Comparison of ENCODE assay signal across 13 cellular contexts in the genomic region with DNA sequence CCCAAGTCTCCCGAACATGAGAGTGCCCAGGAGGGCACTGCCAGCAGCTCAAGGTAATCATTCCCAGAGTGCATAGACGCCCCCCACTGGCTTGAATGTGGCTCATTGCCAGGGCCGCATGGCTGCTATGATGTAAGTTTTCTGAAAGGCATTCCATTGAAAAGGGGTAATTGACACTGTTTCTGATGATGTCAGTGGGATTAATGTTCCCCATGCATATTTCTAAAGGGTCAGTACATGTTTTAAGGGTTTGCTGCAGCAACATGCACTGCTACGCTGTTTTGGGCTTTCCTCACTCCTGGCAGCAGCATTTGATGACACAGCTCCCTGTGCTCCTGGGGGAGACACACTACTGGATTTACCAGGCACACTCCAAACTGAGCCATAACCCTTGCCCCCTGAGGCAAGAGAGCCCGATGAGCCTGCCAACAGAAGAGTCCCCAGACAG. TPM values are rescaled to one million over a fixed set of nuclear protein-coding genes. Genes with fewer than 3 reads are reported as not detected.
DNase-seq lines count a peak whose midpoint lies in the region; ATAC-seq, FAIRE-seq and TF ChIP-seq lines count a peak whose summit lies in the region.
"Had no signal": no experiment of that assay in that cellular context is flagged by ENCODE, and none has a peak within 500 bp of the region (broad histone marks: within the 10 kb centered on the region; RNA-seq: fewer than 3 reads in every experiment).

No MANE protein-coding gene starts in this region.

- POLR2A ChIA-PET in HepG2 (lab: Yijun Ruan, JAX): no interaction called here

- no peak for TF ChIP-seq RAD21 in HepG2 (CRISPR knock-in tag; IDR thresholded peaks at IDR 0.05)

- H3K4me3 ChIP-seq in right atrium auricular region (no peak overlapping the region), choroid plexus epithelial cell (ENCODE audit: low read depth, low read length) (no peak overlapping the region), HepG2 (replicated peaks in 1 of 3; ENCODE audit: insufficient read depth in 1 of 3, low read depth in 2 of 3, low read length in 3 of 3) (no peak overlapping the region)
- H3K4me3 ChIP-seq: upper lobe of left lung had no signal

- 19% methylated on average over 5 of the region's 5 CpGs for WGBS in HepG2 (ENCODE audit: low lambda C conversion rate)

- H3K36me3 ChIP-seq in right atrium auricular region (no peaks in the 10 kb centered on the region), HepG2 (replicated peaks in 1 of 2; ENCODE audit: control insufficient read depth in 1 of 2, insufficient read depth in 2 of 2, low read length in 2 of 2) (no peaks in the 10 kb centered on the region)
- H3K36me3 ChIP-seq: upper lobe of left lung had no signal

- in situ Hi-C loops in HepG2 (cut with HindIII; ENCODE audit: extremely low pct_ligation_motif_present, low pct_unique_long_range_greater_than_20kb): no loop called here

- no peaks in the 10 kb centered on the region for H4K20me1 ChIP-seq in HepG2 (ENCODE audit: insufficient read depth, low read length)

- TF ChIP-seq POLR2A in HepG2 (IDR thresholded peaks at IDR 0.05; ENCODE audit: insufficient read depth in 1 of 2, low read depth in 2 of 2, low read length in 2 of 2): no peak

- no peak overlapping the region for H2AFZ ChIP-seq in HepG2 (ENCODE audit: low read length)

- no peak overlapping the region for H3K27ac ChIP-seq in right atrium auricular region
- H3K27ac ChIP-seq in HepG2 (ENCODE audit: extremely low read length, insufficient read depth, low read length): no peak overlapping the region
- H3K27ac ChIP-seq: upper lobe of left lung had no signal

- CTCF ChIA-PET in HepG2 (lab: Yijun Ruan, JAX; ENCODE audit: low intra/inter-chr PET ratio, low total read pairs): no interaction called here

- no peak overlapping the region for H3K9ac ChIP-seq in HepG2 (ENCODE audit: insufficient read depth, low read depth, low read length)

- H3K4me2 ChIP-seq in HepG2 (ENCODE audit: low read depth, low read length): no peak overlapping the region

- TF ChIP-seq EP300 in HepG2 (IDR thresholded peaks at IDR 0.05; ENCODE audit: low read depth in 2 of 2, low read length in 2 of 2) (no peak), HepG2 (CRISPR knock-in tag; IDR thresholded peaks at IDR 0.05; ENCODE audit: borderline replicate concordance) (no peak)

- no peak for FAIRE-seq in HepG2 (lab: Jason Lieb, UNC)
- no peak for FAIRE-seq in D721Med (lab: Jason Lieb, UNC)
- FAIRE-seq in frontal cortex (lab: Jason Lieb, UNC): no peak

- H3K4me1 ChIP-seq in right atrium auricular region (peaks cover 0 to 8% of the 10 kb centered on the region in 2 donors), HepG2 (ENCODE audit: insufficient read depth, low read length) (peaks cover 8% of the 10 kb centered on the region; the same call in 1 of the 2 replicates)
- H3K4me1 ChIP-seq: upper lobe of left lung had no signal

- no peaks in the 10 kb centered on the region for H3K79me2 ChIP-seq in HepG2 (ENCODE audit: insufficient read depth, low read length)

- BruUV-seq in HepG2 (replicated peaks; lab: Mats Ljungman, UMichigan): no TSS peak

- peak; percentile 62 for DNase-seq in Right ventricle myocardium superior
- DNase-seq in right atrium auricular region (ENCODE audit: low spot score): no peak
- DNase-seq in choroid plexus epithelial cell (ENCODE audit: low read depth): peak; percentile 87
- DNase-seq in HepG2 (ENCODE audit: low spot score): no peak
- DNase-seq in D721Med (ENCODE audit: insufficient read length, low spot score): no peak
- DNase-seq in 8988T: no peak
- DNase-seq in frontal cortex (ENCODE audit: low spot score in 2 of 2): no peak
- DNase-seq: activated T-cell treated with anti-CD3 and anti-CD28 coated beads, Interleukin-2, amount 50 U/mL, for 1 hour; effector memory CD4-positive, alpha-beta T cell; T-helper 2 cell; upper lobe of left lung had no signal

- H3K27me3 ChIP-seq in right atrium auricular region (no peaks in the 10 kb centered on the region), HepG2 (ENCODE audit: control insufficient read depth in 1 of 2, insufficient read depth in 2 of 2, low read length in 2 of 2) (peaks cover 0 to 8% of the 10 kb centered on the region in 2 experiments; a peak in 1 of 5 replicates)
- H3K27me3 ChIP-seq: upper lobe of left lung had no signal

- ATAC-seq in Right ventricle myocardium superior (ENCODE audit: poor library complexity) (peak; percentile 90), HepG2 (no peak; the same call in 2 of the 3 replicates), HG02759 (IDR thresholded peaks at IDR 0.05; ENCODE audit: unreplicated experiment) (no peak)

- H3K9me3 ChIP-seq in right atrium auricular region (no peaks in the 10 kb centered on the region), HepG2 (ENCODE audit: low read length) (no peaks in the 10 kb centered on the region)
- H3K9me3 ChIP-seq: upper lobe of left lung had no signal

- intact Hi-C loops in Right ventricle myocardium superior (cut with DNase I) (no loop called here), HepG2 (cut with micrococcal nuclease; ENCODE audit: unreplicated experiment) (no loop called here)

- TF ChIP-seq CTCF in right atrium auricular region (IDR thresholded peaks at IDR 0.05): no peak
- TF ChIP-seq CTCF in choroid plexus epithelial cell (conservative IDR thresholded peaks at IDR 0.05; ENCODE audit: low read depth, low read length): no peak
- peak; percentile 32; the same call in 1 of the 2 replicates for TF ChIP-seq CTCF in HepG2 (CRISPR knock-in tag; IDR thresholded peaks at IDR 0.05)
- no peak for TF ChIP-seq CTCF in D721Med (IDR thresholded peaks at IDR 0.05; ENCODE audit: insufficient read depth, missing control alignments)

TF ChIP-seq in HepG2, 621 proteins besides CTCF, POLR2A, EP300 and RAD21:
- TF ChIP-seq EEA1 (CRISPR knock-in tag; IDR thresholded peaks at IDR 0.05; ENCODE audit: borderline replicate concordance) (no peak), ZNF772 (CRISPR knock-in tag; IDR thresholded peaks at IDR 0.05) (no peak), ATF7 (IDR thresholded peaks at IDR 0.05) (0 out of 2 replicates have a peak, but pooled peaks have one; percentile 4), ATF7 (CRISPR knock-in tag; IDR thresholded peaks at IDR 0.05) (no peak)

RNA-seq across cellular contexts. Expression of a gene that starts 36.7 kb away (rescaled TPM):
- not detected for total RNA-seq in Right ventricle myocardium superior
- not detected for total RNA-seq in right atrium auricular region
- total RNA-seq in HepG2 (2016; rRNA removed; fragmentation: Illumina TruSeq; extraction: Trizol): not detected in 2 replicates
- total RNA-seq in HepG2 (2016; cell fraction: cytosol; rRNA removed; fragmentation: Illumina TruSeq; extraction: Trizol; ENCODE audit: low read depth): not detected in 2 replicates
- not detected in 2 replicates for total RNA-seq in HepG2 (2016; cell fraction: insoluble cytoplasmic fraction; rRNA removed; fragmentation: Illumina TruSeq; extraction: Trizol)
- total RNA-seq in HepG2 (2016; cell fraction: membrane; rRNA removed; fragmentation: Illumina TruSeq; extraction: Trizol): not detected in 2 replicates
- total RNA-seq in HepG2 (2016; cell fraction: nucleus; rRNA removed; fragmentation: Illumina TruSeq; extraction: Trizol): not detected in 2 replicates
- not detected in 2 replicates for polyA plus RNA-seq in HepG2 (2011; rRNA removed)
- polyA plus RNA-seq in HepG2 (2011; cell fraction: cytosol; rRNA removed): not detected in 2 replicates
- polyA plus RNA-seq in HepG2 (2011; cell fraction: nucleus; rRNA removed): not detected in 2 replicates
- polyA plus RNA-seq in HepG2 (2012): not detected in 2 replicates
- not detected in 2 replicates for polyA plus RNA-seq in HepG2 (2016; cell fraction: cytosol; fragmentation: Illumina TruSeq; extraction: Trizol; ENCODE audit: low read depth)
- polyA plus RNA-seq in HepG2 (2016; cell fraction: insoluble cytoplasmic fraction; fragmentation: Illumina TruSeq; extraction: Trizol; ENCODE audit: low read depth): not detected in 2 replicates
- not detected in 2 replicates for polyA plus RNA-seq in HepG2 (2016; cell fraction: membrane; fragmentation: Illumina TruSeq; extraction: Trizol; ENCODE audit: low read depth)
- polyA plus RNA-seq in HepG2 (2016; cell fraction: nucleus; fragmentation: Illumina TruSeq; extraction: Trizol; ENCODE audit: insufficient read depth, low read depth): not detected in 2 replicates
- not detected in 2 replicates for polyA minus RNA-seq in HepG2 (2011; rRNA and poly(A)+ RNA removed; ENCODE audit: low replicate concordance)
- polyA minus RNA-seq in HepG2 (2011; cell fraction: cytosol; rRNA and poly(A)+ RNA removed): not detected in 2 replicates
- polyA minus RNA-seq in HepG2 (2011; cell fraction: nucleus; rRNA and poly(A)+ RNA removed): not detected in 2 replicates
- total RNA-seq in frontal cortex: 0.82 TPM
- total RNA-seq: mesenteric fat pad had no signal

Comparison
In these comparisons a context has a peak if more than half of its experiments do, and no peak if none do; other contexts are left out.
1. DNase-seq: peak in Right ventricle myocardium superior (single experiment) and choroid plexus epithelial cell (single experiment); none in right atrium auricular region (single experiment), HepG2 (single experiment), D721Med (single experiment), 8988T (single experiment) and frontal cortex (0 of 2).